8 cellular contexts compared by ENCODE assay signal in genomic region chr9:134419684-134420076, GRCh38.
DNase-seq lines count a peak whose midpoint lies in the region; ATAC-seq and TF ChIP-seq lines count a peak whose summit lies in the region.

No MANE protein-coding gene starts in this region.

- H3K9me3 Mint-ChIP-seq in glutamatergic neuron (ENCODE audit: unreplicated experiment), result peaks cover 8% of the 10 kb centered on the region

- intact Hi-C loops in lower leg skin (cut with DNase I; ENCODE audit: low total_unique reads), result no loop called here

- peak; percentile 45 for TF ChIP-seq CTCF in AG04449 (IDR thresholded peaks at IDR 0.05; ENCODE audit: insufficient read depth, low read length, missing control alignments)
- peak; percentile 28 for TF ChIP-seq CTCF in GM13976 (IDR thresholded peaks at IDR 0.05; ENCODE audit: borderline replicate concordance, control extremely low read depth, extremely low read depth, insufficient read depth, missing control alignments)
- peak; percentile 66 for TF ChIP-seq CTCF in glutamatergic neuron (IDR thresholded peaks at IDR 0.05; ENCODE audit: partially characterized antibody, unreplicated experiment)
- TF ChIP-seq CTCF in lower leg skin (IDR thresholded peaks at IDR 0.05), result no peak

- DNase-seq in AG04449 (ENCODE audit: low read depth, low spot score), result no peak
- no peak for DNase-seq in GM13976 (ENCODE audit: low spot score)
- peak; percentile 50 for DNase-seq in SK-N-DZ (ENCODE audit: low spot score)
- peak; percentile 67 for DNase-seq in glutamatergic neuron
- no peak for DNase-seq in GF-D8 (lab: John Stamatoyannopoulos, UW)
- no peak for DNase-seq in lower leg skin (ENCODE audit: low spot score in 2 of 2)

- H3K27me3 Mint-ChIP-seq in glutamatergic neuron (ENCODE audit: unreplicated experiment), result peaks cover 2% of the 10 kb centered on the region

- H3K4me3 Mint-ChIP-seq in glutamatergic neuron (ENCODE audit: unreplicated experiment), result no peak overlapping the region

- H3K27ac Mint-ChIP-seq in glutamatergic neuron (ENCODE audit: unreplicated experiment), result peak overlapping the region; percentile 33

- peaks cover 5% of the 10 kb centered on the region for H3K4me1 Mint-ChIP-seq in glutamatergic neuron (ENCODE audit: low read depth, unreplicated experiment)

- CTCF ChIA-PET in AG04449 (lab: Yijun Ruan, JAX), result no interaction called here

- H3K4me3 ChIP-seq in AG04449 (ENCODE audit: low read depth, low read length), result no peak overlapping the region
- H3K4me3 ChIP-seq in lower leg skin (ENCODE audit: low read depth, poor library complexity, severe bottlenecking), result no peak overlapping the region

- 72 to 76% methylated on average over 10 of the region's 10 CpGs for WGBS in lower leg skin, 2 donors

- no peak for TF ChIP-seq POLR2A in lower leg skin (IDR thresholded peaks at IDR 0.05)

- ATAC-seq in HG03196 (IDR thresholded peaks at IDR 0.05; ENCODE audit: unreplicated experiment), result no peak
- ATAC-seq in GM21515 (IDR thresholded peaks at IDR 0.05; ENCODE audit: unreplicated experiment), result no peak

- in situ Hi-C loops in GM13976 (cut with MboI; ENCODE audit: low sequenced_read_pairs, unreplicated experiment), result no loop called here

- no peaks in the 10 kb centered on the region for H3K36me3 Mint-ChIP-seq in glutamatergic neuron (ENCODE audit: unreplicated experiment)

- POLR2A ChIA-PET in AG04449 (lab: Yijun Ruan, JAX), result no interaction called here

Comparison
In these comparisons a context has a peak if more than half of its experiments do, and no peak if none do; other contexts are left out.
1. DNase-seq: peak in SK-N-DZ (single experiment) and glutamatergic neuron (single experiment); none in AG04449 (single experiment), GM13976 (single experiment), GF-D8 (single experiment) and lower leg skin (0 of 2).
2. CTCF ChIP-seq: peak in AG04449 (single experiment), GM13976 (single experiment) and glutamatergic neuron (single experiment); none in lower leg skin (0 of 3).